In genomic region chr5:134464988-134465855, GRCh38 we compare ENCODE assay signal across 8 cellular contexts. TPM values are rescaled to one million over a fixed set of nuclear protein-coding genes. Genes with fewer than 3 reads are reported as not detected.
DNase-seq lines count a peak whose midpoint lies in the region; ATAC-seq and TF ChIP-seq lines count a peak whose summit lies in the region.

No MANE protein-coding gene starts in this region.

- no peak overlapping the region for H3K27ac Mint-ChIP-seq in activated CD4-positive, alpha-beta memory T cell treated with anti-CD3 and anti-CD28 coated beads for 36 hours

- POLR2A ChIA-PET in activated CD4-positive, alpha-beta memory T cell treated with anti-CD3 and anti-CD28 coated beads for 36 hours (lab: Charles Lee), result interaction anchor here (0.5 to 2.3 kb wide), 4 partner anchors 29 to 98 kb away, joined by 3 to 14 read pairs (median 4); no protein-coding TSS in a partner anchor

- peak overlapping the region; percentile 75 for H3K4me3 Mint-ChIP-seq in activated CD4-positive, alpha-beta memory T cell treated with anti-CD3 and anti-CD28 coated beads for 36 hours

- ATAC-seq in GM18498 (IDR thresholded peaks at IDR 0.05; ENCODE audit: unreplicated experiment), result peak; percentile 30
- ATAC-seq in HG02678 (IDR thresholded peaks at IDR 0.05; ENCODE audit: unreplicated experiment), result peak; percentile 37
- ATAC-seq in left lobe of liver, result peak; percentile 49
- no peak for ATAC-seq in upper lobe of right lung

- no peak for DNase-seq in activated CD4-positive, alpha-beta memory T cell treated with anti-CD3 and anti-CD28 coated beads for 36 hours
- DNase-seq in left lobe of liver (ENCODE audit: low spot score) (peak; percentile 84), upper lobe of right lung (peak; percentile 63), HCEC 1CT (no peak), middle frontal gyrus (ENCODE audit: extremely low spot score, low spot score) (no peak), NCI-H526 (lab: John Stamatoyannopoulos, UW) (no peak)

- intact Hi-C loops in activated CD4-positive, alpha-beta memory T cell treated with anti-CD3 and anti-CD28 coated beads for 36 hours (cut with micrococcal nuclease), result no loop called here
- intact Hi-C loops in upper lobe of right lung (cut with DNase I), result loop anchor here (10.0 kb wide), 1 partner anchor 50 kb away; the partner anchor contains the start of gene CDKN2AIPNL

- H3K4me1 ChIP-seq in upper lobe of right lung, result peaks cover 31% of the 10 kb centered on the region

- H3K4me3 ChIP-seq in upper lobe of right lung, result peak overlapping the region; percentile 63

- no peaks in the 10 kb centered on the region for H3K27me3 Mint-ChIP-seq in activated CD4-positive, alpha-beta memory T cell treated with anti-CD3 and anti-CD28 coated beads for 36 hours

- peak overlapping the region; percentile 100 for H3K27ac ChIP-seq in upper lobe of right lung

- TF ChIP-seq CTCF in upper lobe of right lung (IDR thresholded peaks at IDR 0.05), result no peak

- H3K36me3 ChIP-seq in upper lobe of right lung, result no peaks in the 10 kb centered on the region

- peaks cover 18% of the 10 kb centered on the region for H3K4me1 Mint-ChIP-seq in activated CD4-positive, alpha-beta memory T cell treated with anti-CD3 and anti-CD28 coated beads for 36 hours (ENCODE audit: low read depth)

- no peaks in the 10 kb centered on the region for H3K9me3 ChIP-seq in upper lobe of right lung

- H3K27me3 ChIP-seq in upper lobe of right lung, result no peaks in the 10 kb centered on the region

- CTCF ChIA-PET in activated CD4-positive, alpha-beta memory T cell treated with anti-CD3 and anti-CD28 coated beads for 36 hours (lab: Charles Lee), result interaction anchor here (1.3 to 1.9 kb wide), 3 partner anchors 28 to 122 kb away, joined by 3 to 7 read pairs (median 6); no protein-coding TSS in a partner anchor

- no peaks in the 10 kb centered on the region for H3K9me3 Mint-ChIP-seq in activated CD4-positive, alpha-beta memory T cell treated with anti-CD3 and anti-CD28 coated beads for 36 hours

- no peaks in the 10 kb centered on the region for H3K36me3 Mint-ChIP-seq in activated CD4-positive, alpha-beta memory T cell treated with anti-CD3 and anti-CD28 coated beads for 36 hours

RNA-seq across cellular contexts. Expression of gene CDKN2AIPNL, which starts 53.5 kb away (rescaled TPM):
- total RNA-seq in activated CD4-positive, alpha-beta memory T cell treated with anti-CD3 and anti-CD28 coated beads for 36 hours, result 10 to 100 TPM; 32.0 to 33.3 TPM
- 9.9 TPM for total RNA-seq in left lobe of liver
- 16.5 TPM for total RNA-seq in upper lobe of right lung

Comparison
In these comparisons a context has a peak if more than half of its experiments do, and no peak if none do; other contexts are left out.
1. DNase-seq: peak in left lobe of liver (single experiment) and upper lobe of right lung (single experiment); none in activated CD4-positive, alpha-beta memory T cell treated with anti-CD3 and anti-CD28 coated beads for 36 hours (single experiment), HCEC 1CT (single experiment), middle frontal gyrus (single experiment) and NCI-H526 (0 of 2).